8 cellular contexts compared by ENCODE assay signal in genomic region chr10:19412531-19412930, GRCh38.
A peak's percentile ranks its signal among the peaks of the same experiment; 100 is the strongest.
DNase-seq lines count a peak whose midpoint lies in the region; ATAC-seq and TF ChIP-seq lines count a peak whose summit lies in the region.

No MANE protein-coding gene starts in this region.

- TF ChIP-seq CTCF in SK-N-SH (IDR thresholded peaks at IDR 0.05): peak; percentile 56
- TF ChIP-seq CTCF in thoracic aorta (IDR thresholded peaks at IDR 0.05): peak; percentile 57

- DNase-seq in NCI-H748 (lab: John Stamatoyannopoulos, UW; ENCODE audit: unreplicated experiment) (peak; percentile 18), NCI-H748 treated with DMSO at 0.1 percent for 48 hours (lab: John Stamatoyannopoulos, UW) (no peak), SK-N-SH (peak; percentile 19), iPS DF 6.9 (ENCODE audit: low read depth, low spot score) (peak; percentile 37), thoracic aorta (ENCODE audit: low spot score) (no peak), T-helper 1 cell (no peak), DMS153 (lab: John Stamatoyannopoulos, UW) (no peak), NCI-H187 treated with DMSO at 0.1 percent for 48 hours (lab: John Stamatoyannopoulos, UW) (no peak)

- H4K20me1 ChIP-seq in SK-N-SH (ENCODE audit: insufficient read depth): no peaks in the 10 kb centered on the region

- H3K27me3 ChIP-seq in SK-N-SH (ENCODE audit: insufficient read depth) (no peaks in the 10 kb centered on the region), iPS DF 6.9 (ENCODE audit: control insufficient read depth, insufficient read depth, low read length) (no peaks in the 10 kb centered on the region), thoracic aorta (replicated peaks; ENCODE audit: insufficient read depth) (no peaks in the 10 kb centered on the region)

- CTCF ChIA-PET in SK-N-SH (lab: Yijun Ruan, JAX): interaction anchor here (0.6 to 2.5 kb wide), 15 partner anchors 14 to 1356 kb away, joined by 3 to 16 read pairs (median 4); partner anchors contain the start of gene PLXDC2

- H2AFZ ChIP-seq in SK-N-SH (ENCODE audit: low read depth): no peak overlapping the region

- H3K36me3 ChIP-seq in SK-N-SH (replicated peaks in 1 of 2; ENCODE audit: control insufficient read depth in 1 of 2, insufficient read depth in 2 of 2, low read length in 1 of 2) (no peaks in the 10 kb centered on the region), iPS DF 6.9 (ENCODE audit: control insufficient read depth, insufficient read depth, low read length) (no peaks in the 10 kb centered on the region), thoracic aorta (no peaks in the 10 kb centered on the region)

- H3K79me2 ChIP-seq in SK-N-SH (ENCODE audit: insufficient read depth): no peaks in the 10 kb centered on the region

- no peak for ATAC-seq in thoracic aorta (ENCODE audit: insufficient number of reproducible peaks, low FRiP score, low read depth)

- H3K27ac ChIP-seq in SK-N-SH (ENCODE audit: low read depth in 2 of 2, low read length in 1 of 2): no peak overlapping the region
- no peak overlapping the region for H3K27ac ChIP-seq in iPS DF 6.9 (ENCODE audit: low read length)
- no peak overlapping the region for H3K27ac ChIP-seq in thoracic aorta

- no peaks in the 10 kb centered on the region for H3F3A ChIP-seq in SK-N-SH (replicated peaks; ENCODE audit: insufficient read depth)

- no peak overlapping the region for H3K9ac ChIP-seq in SK-N-SH

- H3K4me2 ChIP-seq in SK-N-SH: no peak overlapping the region

- POLR2A ChIA-PET in SK-N-SH (lab: Yijun Ruan, JAX): no interaction called here

- H3K4me1 ChIP-seq in SK-N-SH (ENCODE audit: control insufficient read depth in 1 of 2, insufficient read depth in 2 of 2, low read depth in 1 of 2, low read length in 1 of 2) (no peaks in the 10 kb centered on the region), iPS DF 6.9 (ENCODE audit: control insufficient read depth, insufficient read depth, low read length) (no peaks in the 10 kb centered on the region; the same call in 1 of the 2 replicates), thoracic aorta (ENCODE audit: control insufficient read depth in 1 of 2, low read depth in 2 of 2) (no peaks in the 10 kb centered on the region)

- TF ChIP-seq RAD21 in SK-N-SH (IDR thresholded peaks at IDR 0.05; ENCODE audit: low read length): peak; percentile 83

- TF ChIP-seq EP300 in SK-N-SH (IDR thresholded peaks at IDR 0.05; ENCODE audit: borderline replicate concordance in 1 of 2, low read depth in 1 of 2, low read length in 1 of 2): no peak

- H3K9me3 ChIP-seq in SK-N-SH (no peaks in the 10 kb centered on the region), iPS DF 6.9 (ENCODE audit: control insufficient read depth, insufficient read depth, low read length) (no peaks in the 10 kb centered on the region), thoracic aorta (no peaks in the 10 kb centered on the region)

- H3K4me3 ChIP-seq in SK-N-SH (ENCODE audit: low read depth in 2 of 2, low read length in 1 of 2) (no peak overlapping the region), iPS DF 6.9 (ENCODE audit: low read length) (no peak overlapping the region), thoracic aorta (no peak overlapping the region)

- H3K9me2 ChIP-seq in SK-N-SH: no peaks in the 10 kb centered on the region

TF ChIP-seq in SK-N-SH, 30 proteins besides CTCF, POLR2A, EP300 and RAD21:
- peak; percentile 73 for TF ChIP-seq SMC3 (IDR thresholded peaks at IDR 0.05; ENCODE audit: low read depth, low read length)
- no peak for TF ChIP-seq PBX3 (IDR thresholded peaks at IDR 0.05)
TF ChIP-seq in SK-N-SH: peak in this region for 1.

Comparison
In these comparisons a context has a peak if more than half of its experiments do, and no peak if none do; other contexts are left out.
1. DNase-seq: peak in NCI-H748 (single experiment), SK-N-SH (single experiment) and iPS DF 6.9 (single experiment); none in NCI-H748 treated with DMSO at 0.1 percent for 48 hours (single experiment), thoracic aorta (single experiment), T-helper 1 cell (0 of 5), DMS153 (single experiment) and NCI-H187 treated with DMSO at 0.1 percent for 48 hours (single experiment).